Comparison of ENCODE assay signal across 5 cellular contexts in genomic region chr9:75820471-75821115, GRCh38.
DNase-seq lines count a peak whose midpoint lies in the region; FAIRE-seq and TF ChIP-seq lines count a peak whose summit lies in the region.
"Not testable (repeated sequence)": the region's sequence is repeated elsewhere in the genome, so short reads cannot be mapped to it uniquely, and the experiment has no call there.

No MANE protein-coding gene starts in this region.

- CTCF ChIA-PET in Calu3 (lab: Charles Lee); PC-9 (lab: Charles Lee): not testable (repeated sequence)

- intact Hi-C loops in Calu3 (cut with micrococcal nuclease; ENCODE audit: unreplicated experiment); PC-9 (cut with micrococcal nuclease; ENCODE audit: unreplicated experiment): not testable (repeated sequence)

- not testable (repeated sequence) for H3K9ac ChIP-seq in endodermal cell (ENCODE audit: extremely low read depth, low read length, poor library complexity, severe bottlenecking)

- not testable (repeated sequence) for FAIRE-seq in bronchial epithelial cell (lab: Jason Lieb, UNC)

- peak overlapping the region; percentile 19 for H3K4me2 ChIP-seq in PC-9

- peak overlapping the region; percentile 70 for H3K27ac Mint-ChIP-seq in Calu3 (ENCODE audit: unreplicated experiment)
- H3K27ac Mint-ChIP-seq in endodermal cell = not testable (repeated sequence)

- H4K20me1 ChIP-seq in PC-9 (ENCODE audit: insufficient read depth) = not testable (repeated sequence)

- not testable (repeated sequence) for DNase-seq in Calu3, endodermal cell
- peak in 1 of 2 experiments; percentile 63 for DNase-seq in PC-9
- peak; percentile 36 for DNase-seq in bronchial epithelial cell (ENCODE audit: low read depth)
- DNase-seq in epithelial cell of esophagus (ENCODE audit: low read depth) = peak; percentile 51

- H3K9me2 ChIP-seq in PC-9 (ENCODE audit: insufficient read depth) = not testable (repeated sequence)

- 94 to 100% methylated on average over 1 to 2 of the region's 2 CpGs for WGBS in endodermal cell (ENCODE audit: insufficient coverage in 1 of 2, insufficient read length in 1 of 2), 2 experiments

- H3K4me1 Mint-ChIP-seq in Calu3 (ENCODE audit: low read depth, unreplicated experiment) = peaks cover 24% of the 10 kb centered on the region
- H3K4me1 Mint-ChIP-seq in endodermal cell = not testable (repeated sequence)

- not testable (repeated sequence) for TF ChIP-seq CTCF in Calu3 (IDR thresholded peaks at IDR 0.05; ENCODE audit: unreplicated experiment); PC-9 (conservative IDR thresholded peaks at IDR 0.05); bronchial epithelial cell (IDR thresholded peaks at IDR 0.05; ENCODE audit: insufficient read depth, low read length, severe bottlenecking); epithelial cell of esophagus (IDR thresholded peaks at IDR 0.05; ENCODE audit: insufficient read depth, low read depth, low read length, missing control alignments)
- TF ChIP-seq CTCF in endodermal cell (conservative IDR thresholded peaks at IDR 0.05) = peak; percentile 28

- H3K4me3 ChIP-seq in PC-9; bronchial epithelial cell (ENCODE audit: low read depth, low read length); endodermal cell (ENCODE audit: low read length); epithelial cell of esophagus (ENCODE audit: low read length): not testable (repeated sequence)

- not testable (repeated sequence) for BruUV-seq in Calu3 (replicated peaks; lab: Mats Ljungman, UMichigan); PC-9 (replicated peaks; lab: Mats Ljungman, UMichigan)

- not testable (repeated sequence) for H2AFZ ChIP-seq in PC-9

- not testable (repeated sequence) for H3K36me3 ChIP-seq in PC-9 (ENCODE audit: low read depth); bronchial epithelial cell (ENCODE audit: control insufficient read depth, insufficient read depth, low read length); endodermal cell (ENCODE audit: control insufficient read depth, insufficient read depth, low read length)

- H3K79me2 ChIP-seq in PC-9 (ENCODE audit: low read depth) = not testable (repeated sequence)

- peaks cover 14% of the 10 kb centered on the region for H3K4me1 ChIP-seq in PC-9 (replicated peaks; ENCODE audit: insufficient read depth)
- not testable (repeated sequence) for H3K4me1 ChIP-seq in endodermal cell (ENCODE audit: control insufficient read depth, insufficient read depth, low read length)

- not testable (repeated sequence) for H3K27me3 Mint-ChIP-seq in Calu3 (ENCODE audit: unreplicated experiment); endodermal cell (ENCODE audit: insufficient read depth)

- not testable (repeated sequence) for H3K27ac ChIP-seq in PC-9; endodermal cell (ENCODE audit: low read depth, low read length)

- not testable (repeated sequence) for H3K4me3 Mint-ChIP-seq in Calu3 (ENCODE audit: low read depth, unreplicated experiment); endodermal cell

- H3K9me3 ChIP-seq in PC-9 (ENCODE audit: insufficient read depth, low read depth); endodermal cell (ENCODE audit: control insufficient read depth, low read length): not testable (repeated sequence)

- POLR2A ChIA-PET in PC-9 (lab: Charles Lee; ENCODE audit: unreplicated experiment) = not testable (repeated sequence)

- not testable (repeated sequence) for H3K9me3 Mint-ChIP-seq in Calu3 (ENCODE audit: low read depth, unreplicated experiment)
- H3K9me3 Mint-ChIP-seq in endodermal cell = peaks cover 25% of the 10 kb centered on the region

- H3F3A ChIP-seq in PC-9 (ENCODE audit: insufficient read depth, low read depth) = not testable (repeated sequence)

- not testable (repeated sequence) for H3K27me3 ChIP-seq in PC-9 (ENCODE audit: insufficient read depth, low read depth); bronchial epithelial cell (ENCODE audit: control insufficient read depth, insufficient read depth, low read length); endodermal cell (ENCODE audit: control insufficient read depth, insufficient read depth, low read length, poor library complexity, severe bottlenecking)

- not testable (repeated sequence) for H3K36me3 Mint-ChIP-seq in Calu3 (ENCODE audit: insufficient read depth, unreplicated experiment); endodermal cell (ENCODE audit: low read depth)
